In genomic region chrX:103464774-103465117, GRCh38 we compare ENCODE assay signal across 1 cellular context.
TF ChIP-seq lines count a peak whose summit lies in the region.

No MANE protein-coding gene starts in this region.

TF ChIP-seq in IMR-90, 13 proteins besides CTCF, POLR2A, EP300 and RAD21 (continued from another document):
- no peak for TF ChIP-seq RCOR1 (IDR thresholded peaks at IDR 0.05; ENCODE audit: insufficient replicate concordance, low read length)
TF ChIP-seq in IMR-90: peak in this region for 1.
